Comparison of ENCODE assay signal across 12 cellular contexts in the genomic region with DNA sequence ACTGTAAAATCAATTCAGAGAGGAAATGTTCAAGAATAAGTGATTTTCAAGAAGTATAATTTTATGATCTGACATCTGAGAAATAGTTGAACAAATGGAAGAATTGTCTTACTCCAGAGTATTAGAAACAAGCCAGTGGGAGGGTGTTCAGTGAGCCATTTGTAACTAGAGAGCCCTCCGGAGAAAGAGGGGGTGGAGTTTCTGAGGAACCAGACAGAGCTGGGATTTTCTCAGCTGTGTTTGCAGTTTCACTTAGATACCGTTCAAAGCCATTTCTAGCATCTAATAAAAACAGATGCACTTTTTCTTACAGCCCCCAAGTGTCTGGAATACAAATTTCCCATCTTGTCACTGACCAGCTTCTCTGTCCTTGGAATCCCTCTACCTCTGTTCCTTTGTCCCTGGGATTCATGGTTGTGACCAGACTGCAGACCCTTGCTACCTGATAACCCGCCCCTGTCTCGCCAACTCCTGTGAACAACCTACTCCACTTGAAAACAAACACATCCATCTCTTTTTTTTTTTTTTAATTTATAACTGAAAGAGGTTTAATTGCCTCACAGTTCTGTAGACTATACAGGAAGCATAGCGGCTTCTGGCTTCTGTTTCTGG.
DNase-seq lines count a peak whose midpoint lies in the region; ATAC-seq, FAIRE-seq and TF ChIP-seq lines count a peak whose summit lies in the region.
"Had no signal": no experiment of that assay in that cellular context is flagged by ENCODE, and none has a peak within 500 bp of the region (broad histone marks: within the 10 kb centered on the region; RNA-seq: fewer than 3 reads in every experiment).

No MANE protein-coding gene starts in this region.

- TF ChIP-seq CTCF in GM10266 (IDR thresholded peaks at IDR 0.05; ENCODE audit: control insufficient read depth, insufficient read depth, low read depth, missing control alignments) (no peak), K562 (IDR thresholded peaks at IDR 0.05 in 2 of 3, conservative IDR thresholded peaks at IDR 0.05 in 1 of 3; ENCODE audit: insufficient read depth in 2 of 3, low read depth in 1 of 3, low read length in 3 of 3) (no peak)

- no peak for TF ChIP-seq RAD21 in K562 (CRISPR knock-in tag; conservative IDR thresholded peaks at IDR 0.05 in 1 of 2, IDR thresholded peaks at IDR 0.05 in 1 of 2)

- no peaks in the 10 kb centered on the region for H3K36me3 ChIP-seq in K562 (ENCODE audit: control insufficient read depth, insufficient read depth, low read length)
- no peaks in the 10 kb centered on the region for H3K36me3 ChIP-seq in neuronal stem cell (replicated peaks in 1 of 2; ENCODE audit: control insufficient read depth in 2 of 2, insufficient read depth in 2 of 2, low read length in 2 of 2)
- H3K36me3 ChIP-seq: sigmoid colon had no signal

- no peak overlapping the region for H2BK5ac ChIP-seq in neuronal stem cell (ENCODE audit: low read length)

- no peak overlapping the region for H2BK12ac ChIP-seq in neuronal stem cell (ENCODE audit: low read length)

- H2BK120ac ChIP-seq in neuronal stem cell (ENCODE audit: low read depth, low read length): no peak overlapping the region

- H3K79me2 ChIP-seq in K562 (ENCODE audit: control insufficient read depth, insufficient read depth, low read length): no peaks in the 10 kb centered on the region

- H3K9me3 ChIP-seq in K562 (replicated peaks; ENCODE audit: control insufficient read depth, insufficient read depth, low read depth, low read length): no peaks in the 10 kb centered on the region
- peaks cover 0 to 4% of the 10 kb centered on the region in 2 donors for H3K9me3 ChIP-seq in neuronal stem cell (replicated peaks in 1 of 2; ENCODE audit: control insufficient read depth in 2 of 2, insufficient read depth in 1 of 2, low read depth in 1 of 2, low read length in 2 of 2)
- H3K9me3 ChIP-seq in right cardiac atrium (ENCODE audit: control insufficient read depth, low read length): no peaks in the 10 kb centered on the region
- H3K9me3 ChIP-seq: sigmoid colon had no signal

- H3K4me2 ChIP-seq in K562 (ENCODE audit: insufficient read depth, low read length): no peak overlapping the region
- no peak overlapping the region for H3K4me2 ChIP-seq in neuronal stem cell (ENCODE audit: insufficient read depth, low read length, poor library complexity, severe bottlenecking)

- no peak overlapping the region for H3K18ac ChIP-seq in neuronal stem cell (ENCODE audit: low read length)

- no peak for TF ChIP-seq POLR2A in K562 (conservative IDR thresholded peaks at IDR 0.05)

- H3K4me1 ChIP-seq in K562 (replicated peaks in 1 of 2; ENCODE audit: control insufficient read depth in 2 of 2, insufficient read depth in 2 of 2, low read length in 2 of 2) (peaks cover 13 to 17% of the 10 kb centered on the region in 2 experiments), neuronal stem cell (ENCODE audit: control insufficient read depth in 2 of 2, insufficient read depth in 1 of 2, low read depth in 1 of 2, low read length in 2 of 2) (peaks cover 16 to 17% of the 10 kb centered on the region in 2 donors), right cardiac atrium (ENCODE audit: control insufficient read depth, insufficient read depth, low read length) (peaks cover 3% of the 10 kb centered on the region)

- H4K20me1 ChIP-seq in K562 (replicated peaks; ENCODE audit: control insufficient read depth, insufficient read depth, low read length): no peaks in the 10 kb centered on the region

- H4K8ac ChIP-seq in neuronal stem cell (ENCODE audit: low read depth, low read length): no peak overlapping the region

- no peak overlapping the region for H3K4ac ChIP-seq in neuronal stem cell (ENCODE audit: low read length)

- peak; percentile 59 for FAIRE-seq in K562 (lab: Jason Lieb, UNC)

- H2AK5ac ChIP-seq in neuronal stem cell (ENCODE audit: low read depth, low read length): no peak overlapping the region

- no TSS peak for BruUV-seq in K562 (replicated peaks; lab: Mats Ljungman, UMichigan)

- H2BK15ac ChIP-seq in neuronal stem cell (ENCODE audit: low read length): no peak overlapping the region

- peak; percentile 59 for ATAC-seq in K562
- no peak for ATAC-seq in HG03097 (IDR thresholded peaks at IDR 0.05; ENCODE audit: low FRiP score, unreplicated experiment)
- ATAC-seq in right cardiac atrium: no peak
- ATAC-seq: stimulated activated effector memory CD8-positive, alpha-beta T cell treated with anti-CD3 and anti-CD28 coated beads, Interleukin-12 subunit alpha, Interleukin-12 subunit beta, amount 100 ng/mL, for 72 hours had no signal

- H3K27me3 ChIP-seq in K562 (ENCODE audit: control insufficient read depth in 2 of 2, insufficient read depth in 2 of 2, low read length in 2 of 2): no peaks in the 10 kb centered on the region
- no peaks in the 10 kb centered on the region for H3K27me3 ChIP-seq in neuronal stem cell (ENCODE audit: control insufficient read depth in 3 of 3, insufficient read depth in 3 of 3, low read depth in 1 of 3, low read length in 3 of 3)
- H3K27me3 ChIP-seq in right cardiac atrium (ENCODE audit: control insufficient read depth, insufficient read depth): no peaks in the 10 kb centered on the region
- H3K27me3 ChIP-seq: sigmoid colon had no signal

- no peaks in the 10 kb centered on the region for H3K9me1 ChIP-seq in K562 (ENCODE audit: control insufficient read depth, insufficient read depth, low read length)

- DNase-seq in GM10266 (ENCODE audit: extremely low spot score) (peak; percentile 32), NCI-H1436 treated with DMSO at 0.1 percent for 48 hours (lab: John Stamatoyannopoulos, UW) (peak; percentile 19), K562 (ENCODE audit: extremely low read depth in 1 of 4, low spot score in 3 of 4) (peak in 2 of 4 experiments; percentile 48 to 55), neuronal stem cell (ENCODE audit: low spot score) (no peak), NCI-H1105 (lab: John Stamatoyannopoulos, UW) (no peak), ureter (ENCODE audit: low spot score) (no peak), right cardiac atrium (no peak)
- DNase-seq: activated CD4-positive, alpha-beta T cell treated with anti-CD3 and anti-CD28 coated beads for 1 hour; caudate nucleus; sigmoid colon had no signal

- TF ChIP-seq EP300 in K562 (IDR thresholded peaks at IDR 0.05; ENCODE audit: low read length): no peak

- in situ Hi-C loops in K562 (cut with MboI): no loop called here

- CTCF ChIA-PET in K562 (lab: Yijun Ruan, JAX; ENCODE audit: low intra/inter-chr PET ratio): no interaction called here

- POLR2A ChIA-PET in K562 (lab: Yijun Ruan, JAX): interaction anchor here (0.5 to 0.9 kb wide), 3 partner anchors 9 to 220 kb away, joined by 3 to 6 read pairs (median 3); no protein-coding TSS in a partner anchor

- H3K4me3 ChIP-seq in K562 (no peak overlapping the region), neuronal stem cell (ENCODE audit: low read length in 2 of 2) (no peak overlapping the region), right cardiac atrium (ENCODE audit: low read length) (no peak overlapping the region)
- H3K4me3 ChIP-seq: sigmoid colon had no signal

- 53% methylated on average over 5 of the region's 5 CpGs for WGBS in K562 (ENCODE audit: insufficient coverage, low coverage, missing lambda C conversion rate)
- WGBS in neuronal stem cell (ENCODE audit: extremely low coverage in 2 of 2, insufficient read length in 2 of 2, insufficient replicate concordance in 1 of 2), 2 donors: no CpG with 5 or more reads among the region's 5 CpGs
- 69% methylated on average over 5 of the region's 5 CpGs for WGBS in right cardiac atrium

- H4K91ac ChIP-seq in neuronal stem cell (ENCODE audit: low read depth, low read length, poor library complexity): no peak overlapping the region

- H3K9ac ChIP-seq in K562 (ENCODE audit: insufficient read depth in 1 of 2, low read depth in 2 of 2, low read length in 2 of 2): no peak overlapping the region
- H3K9ac ChIP-seq in neuronal stem cell (ENCODE audit: low read depth, low read length, poor library complexity): no peak overlapping the region

- H3K27ac ChIP-seq in K562 (ENCODE audit: extremely low read depth, low read depth, low read length) (no peak overlapping the region), neuronal stem cell (replicated peaks; ENCODE audit: low read length) (no peak overlapping the region), right cardiac atrium (ENCODE audit: low read length) (no peak overlapping the region)
- H3K27ac ChIP-seq: sigmoid colon had no signal

- no peak overlapping the region for H3K23ac ChIP-seq in neuronal stem cell (ENCODE audit: low read depth, low read length, poor library complexity)

- H3K79me1 ChIP-seq in neuronal stem cell (ENCODE audit: low read depth, low read length): no peaks in the 10 kb centered on the region

- intact Hi-C loops in K562 (cut with micrococcal nuclease) (no loop called here), right cardiac atrium (cut with DNase I) (no loop called here)

- H3K14ac ChIP-seq in neuronal stem cell (ENCODE audit: low read length): no peak overlapping the region

- peak overlapping the region; percentile 42; the same call in 1 of the 2 replicates for H2AFZ ChIP-seq in K562 (ENCODE audit: low read depth, low read length)
- peak overlapping the region; percentile 83 for H2AFZ ChIP-seq in neuronal stem cell (ENCODE audit: low read length)

TF ChIP-seq in K562, 482 proteins besides CTCF, POLR2A, EP300 and RAD21 (continues in another document):
- no peak for TF ChIP-seq NCOA2 (IDR thresholded peaks at IDR 0.05; ENCODE audit: partially characterized antibody in 2 of 2)
- TF ChIP-seq HNRNPL (IDR thresholded peaks at IDR 0.05; ENCODE audit: low read depth, low read length): no peak
- TF ChIP-seq MBD1 (CRISPR knock-in tag; IDR thresholded peaks at IDR 0.05): no peak
- TF ChIP-seq BACH1 (tag; IDR thresholded peaks at IDR 0.05): no peak
- TF ChIP-seq PHF21A (IDR thresholded peaks at IDR 0.05; ENCODE audit: borderline replicate concordance, low read depth): no peak

Comparison
In these comparisons a context has a peak if more than half of its experiments do, and no peak if none do; other contexts are left out.
1. DNase-seq: peak in GM10266 (single experiment) and NCI-H1436 treated with DMSO at 0.1 percent for 48 hours (single experiment); none in neuronal stem cell (single experiment), NCI-H1105 (single experiment), ureter (single experiment) and right cardiac atrium (0 of 3).